24 cellular contexts compared by ENCODE assay signal in the genomic region with DNA sequence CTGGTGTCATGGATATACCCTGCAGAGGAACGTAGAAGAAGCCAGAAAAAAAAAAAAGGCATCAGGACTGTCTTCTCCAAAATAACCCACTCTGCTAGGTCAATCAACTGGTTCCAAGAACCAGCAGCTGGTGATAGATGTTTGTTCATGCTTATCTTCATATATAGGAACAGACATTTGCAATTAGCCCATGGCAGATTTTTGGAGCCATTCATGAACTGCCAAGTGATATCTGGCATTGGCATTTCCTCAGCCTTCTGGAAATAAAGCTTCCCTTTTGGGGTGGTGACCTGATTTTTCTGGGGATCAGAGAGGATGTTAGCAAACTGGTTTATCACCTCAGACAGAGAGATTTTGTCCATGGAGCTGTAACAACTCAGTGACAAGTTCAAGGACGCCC.
A peak's percentile ranks its signal among the peaks of the same experiment; 100 is the strongest.
DNase-seq lines count a peak whose midpoint lies in the region; ATAC-seq, FAIRE-seq and TF ChIP-seq lines count a peak whose summit lies in the region.
"Had no signal": no experiment of that assay in that cellular context is flagged by ENCODE, and none has a peak within 500 bp of the region (broad histone marks: within the 10 kb centered on the region; RNA-seq: fewer than 3 reads in every experiment).

No MANE protein-coding gene starts in this region.

- H3K4me2 ChIP-seq in GM23248 (ENCODE audit: unreplicated experiment): peak overlapping the region; percentile 46
- peak overlapping the region; percentile 38 for H3K4me2 ChIP-seq in skeletal muscle satellite cell (ENCODE audit: low read length)

- H3K9me3 Mint-ChIP-seq in immature natural killer cell: peaks cover 2 to 47% (median 7%) of the 10 kb centered on the region in 6 donors
- H3K9me3 Mint-ChIP-seq: CD8-positive, alpha-beta T cell had no signal

- H3K36me3 ChIP-seq in GM23248 (ENCODE audit: low read depth): no peaks in the 10 kb centered on the region
- no peaks in the 10 kb centered on the region for H3K36me3 ChIP-seq in skeletal muscle satellite cell (ENCODE audit: insufficient read depth, low read length)

- 89% methylated on average over 2 of the region's 2 CpGs for WGBS in GM23248 (ENCODE audit: low coverage in 1 of 2, low lambda C conversion rate in 2 of 2, missing lambda C conversion rate in 2 of 2), 2 experiments

- peak overlapping the region; percentile 53; the same call in 1 of the 2 replicates for H3K27ac ChIP-seq in GM23248
- peak overlapping the region; percentile 26; the same call in 1 of the 2 replicates for H3K27ac ChIP-seq in RWPE1
- H3K27ac ChIP-seq: C4-2B had no signal

- no peak for DNase-seq in GM23248
- DNase-seq in RWPE1 (ENCODE audit: low spot score): no peak
- DNase-seq in cerebellum (ENCODE audit: low spot score): peak; percentile 5
- no peak for DNase-seq in immature natural killer cell
- DNase-seq in H54 (ENCODE audit: insufficient read length, low spot score): no peak
- DNase-seq: Caco-2; CD8-positive, alpha-beta T cell; GF-D8; H7; MM.1S; NCI-H2029; NCI-H446 treated with DMSO at 0.1 percent for 48 hours; NCI-H526; NCI-H82; NK-92 treated with Interleukin-12 subunit alpha and Interleukin-12 subunit beta, amount 100 ng/mL, for 24 hours; SIG-M5 had no signal

- H3K9ac ChIP-seq in GM23248: no peak overlapping the region
- no peak overlapping the region for H3K9ac ChIP-seq in skeletal muscle satellite cell (ENCODE audit: low read depth, low read length)

- H3K9me2 ChIP-seq in GM23248 (ENCODE audit: insufficient read depth): no peaks in the 10 kb centered on the region

- H3K27ac Mint-ChIP-seq in immature natural killer cell: no peak overlapping the region
- H3K27ac Mint-ChIP-seq: B cell; CD8-positive, alpha-beta T cell had no signal

- TF ChIP-seq CTCF in RWPE1 (conservative IDR thresholded peaks at IDR 0.05; ENCODE audit: low read depth): no peak

- H3F3A ChIP-seq in GM23248 (ENCODE audit: insufficient read depth): peaks cover 47% of the 10 kb centered on the region

- in situ Hi-C loops in GM23248 (cut with MboI): no loop called here

- ATAC-seq in GM21515 (IDR thresholded peaks at IDR 0.05; ENCODE audit: unreplicated experiment): no peak
- ATAC-seq: CD8-positive, alpha-beta T cell; HepG2; K562 had no signal

- CTCF ChIA-PET in RWPE1 (lab: Yijun Ruan, JAX): no interaction called here

- POLR2A ChIA-PET in RWPE1 (lab: Yijun Ruan, JAX; ENCODE audit: low non-redundant PET): interaction anchor here (0.5 kb wide), 1 partner anchor 107 kb away, joined by 7 read pairs; no protein-coding TSS in a partner anchor

- H3K36me3 Mint-ChIP-seq in immature natural killer cell: peaks cover 0 to 4% (median 0%) of the 10 kb centered on the region in 3 donors
- H3K36me3 Mint-ChIP-seq: CD8-positive, alpha-beta T cell had no signal

- FAIRE-seq in H54 (lab: Jason Lieb, UNC): no peak
- FAIRE-seq: GM12892, GM19239, HepG2, K562 had no signal

- H3K4me1 ChIP-seq in GM23248 (ENCODE audit: insufficient read depth) (peaks cover 55% of the 10 kb centered on the region), skeletal muscle satellite cell (ENCODE audit: control insufficient read depth, insufficient read depth, low read length) (peaks cover 55% of the 10 kb centered on the region)

- no peaks in the 10 kb centered on the region for H3K27me3 Mint-ChIP-seq in immature natural killer cell (ENCODE audit: low read depth in 3 of 3)
- H3K27me3 Mint-ChIP-seq: B cell had no signal

- H3K27me3 ChIP-seq in GM23248 (replicated peaks; ENCODE audit: insufficient read depth): no peaks in the 10 kb centered on the region
- no peaks in the 10 kb centered on the region for H3K27me3 ChIP-seq in skeletal muscle satellite cell (ENCODE audit: control insufficient read depth, insufficient read depth, low read length)

- no peaks in the 10 kb centered on the region for H4K20me1 ChIP-seq in GM23248 (ENCODE audit: insufficient read depth)

- TF ChIP-seq POLR2A in H54 (IDR thresholded peaks at IDR 0.05; ENCODE audit: low read depth, low read length): no peak

- H3K9me3 ChIP-seq in GM23248 (ENCODE audit: low read depth): no peaks in the 10 kb centered on the region
- H3K9me3 ChIP-seq in skeletal muscle satellite cell (replicated peaks; ENCODE audit: low read length): no peaks in the 10 kb centered on the region
- H3K9me3 ChIP-seq: Caco-2 had no signal

- no peak overlapping the region for H3K4me3 ChIP-seq in GM23248
- peak overlapping the region; percentile 6 for H3K4me3 ChIP-seq in skeletal muscle satellite cell (ENCODE audit: low read length)
- H3K4me3 ChIP-seq: K562 had no signal

- no peak overlapping the region for H2AFZ ChIP-seq in GM23248

- H3K79me2 ChIP-seq in GM23248 (ENCODE audit: insufficient read depth): no peaks in the 10 kb centered on the region

- no peaks in the 10 kb centered on the region for H3K4me1 Mint-ChIP-seq in immature natural killer cell
- H3K4me1 Mint-ChIP-seq: B cell had no signal

- H3K4me3 Mint-ChIP-seq in immature natural killer cell: no peak overlapping the region
- H3K4me3 Mint-ChIP-seq: B cell; CD8-positive, alpha-beta T cell had no signal
